In genomic region chr3:48439820-48440589, GRCh38 we compare ENCODE assay signal across 8 cellular contexts. TPM values are rescaled to one million over a fixed set of nuclear protein-coding genes. Genes with fewer than 3 reads are reported as not detected.
DNase-seq lines count a peak whose midpoint lies in the region; ATAC-seq and TF ChIP-seq lines count a peak whose summit lies in the region.

A gene with protein sequence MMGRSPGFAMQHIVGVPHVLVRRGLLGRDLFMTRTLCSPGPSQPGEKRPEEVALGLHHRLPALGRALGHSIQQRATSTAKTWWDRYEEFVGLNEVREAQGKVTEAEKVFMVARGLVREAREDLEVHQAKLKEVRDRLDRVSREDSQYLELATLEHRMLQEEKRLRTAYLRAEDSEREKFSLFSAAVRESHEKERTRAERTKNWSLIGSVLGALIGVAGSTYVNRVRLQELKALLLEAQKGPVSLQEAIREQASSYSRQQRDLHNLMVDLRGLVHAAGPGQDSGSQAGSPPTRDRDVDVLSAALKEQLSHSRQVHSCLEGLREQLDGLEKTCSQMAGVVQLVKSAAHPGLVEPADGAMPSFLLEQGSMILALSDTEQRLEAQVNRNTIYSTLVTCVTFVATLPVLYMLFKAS (minus strand): TSS chr3:48440119. CDS start chr3:48435128, 4,991 bp downstream.
TSS of gene TMA7 (plus strand) at chr3:48440257. CDS start at chr3:48440297, 40 bp downstream.

- H3K27ac ChIP-seq in heart left ventricle: peak within 1 kb of the TSS; percentile 78 to 96 (median 92)

- no peaks in the 10 kb centered on the region for H3K9me3 Mint-ChIP-seq in type B pancreatic cell

- peak within 1 kb of the TSS; percentile 95 for H3K27ac Mint-ChIP-seq in type B pancreatic cell

- peak within 1 kb of the TSS; percentile 98 for H3K4me3 Mint-ChIP-seq in type B pancreatic cell

- H3K4me1 ChIP-seq in heart left ventricle: peaks cover 0 to 32% (median 19%) of the 10 kb centered on the region in 12 donors

- intact Hi-C loops in T-helper 1 cell treated with Interleukin-12 subunit alpha and Interleukin-12 subunit beta and Interleukin-4 antibody, amounts not matched to agents 30 ng/mL and 1 ng/mL, for 36 hours (cut with micrococcal nuclease): loop anchor here (1.0 to 10.0 kb wide), 15 partner anchors 26 to 1859 kb away; partner anchors contain the start of genes ARIH2, CDC25A, CELSR3 and HYAL3
- intact Hi-C loops in heart left ventricle (cut with DNase I): loop anchor here in 5 of 10 donors (5.0 kb wide), 3 partner anchors 168 to 248 kb away; no protein-coding TSS in a partner anchor

- 0 to 1% (median 1%) methylated on average over 47 to 54 of the region's 54 CpGs for WGBS in heart left ventricle, 4 donors

- peak within 1 kb of the TSS; percentile 60 to 98 (median 86) for H3K4me3 ChIP-seq in heart left ventricle

- no peaks in the 10 kb centered on the region for H3K36me3 Mint-ChIP-seq in type B pancreatic cell

- peak; percentile 97 for ATAC-seq in HG02870 (IDR thresholded peaks at IDR 0.05; ENCODE audit: unreplicated experiment)
- ATAC-seq in heart left ventricle: peak; percentile 97 to 99 (median 99)

- H3K27me3 Mint-ChIP-seq in type B pancreatic cell: no peaks in the 10 kb centered on the region

- TF ChIP-seq POLR2A in heart left ventricle (IDR thresholded peaks at IDR 0.05): peak in 1 of 2 donors; percentile 85

- H3K27me3 ChIP-seq in heart left ventricle: no peaks in the 10 kb centered on the region

- H3K4me1 Mint-ChIP-seq in type B pancreatic cell (ENCODE audit: unreplicated experiment): peaks cover 14% of the 10 kb centered on the region

- peak; percentile 99 for DNase-seq in GM13976 (ENCODE audit: low spot score)
- peak; percentile 90 for DNase-seq in NCI-H146 treated with DMSO at 0.1 percent for 48 hours (lab: John Stamatoyannopoulos, UW; ENCODE audit: unreplicated experiment)
- peak; percentile 93 for DNase-seq in amniotic epithelial cell (ENCODE audit: low read depth)
- peak; percentile 98 to 99 (median 99) for DNase-seq in heart left ventricle
- peak; percentile 98 for DNase-seq in pons (ENCODE audit: low spot score)
- peak; percentile 97 for DNase-seq in type B pancreatic cell (ENCODE audit: extremely low spot score, unreplicated experiment)

- no peaks in the 10 kb centered on the region for H3K9me3 ChIP-seq in heart left ventricle

- H3K36me3 ChIP-seq in heart left ventricle: peaks cover 0 to 41% (median 32%) of the 10 kb centered on the region in 9 donors

- in situ Hi-C loops in GM13976 (cut with MboI; ENCODE audit: low sequenced_read_pairs, unreplicated experiment): loop anchor here (5.0 to 10.0 kb wide), 2 partner anchors 38 to 165 kb away; no protein-coding TSS in a partner anchor

- TF ChIP-seq CTCF in GM13976 (IDR thresholded peaks at IDR 0.05; ENCODE audit: borderline replicate concordance, control extremely low read depth, extremely low read depth, insufficient read depth, missing control alignments) (no peak), heart left ventricle (IDR thresholded peaks at IDR 0.05) (no peak), type B pancreatic cell (conservative IDR thresholded peaks at IDR 0.05) (no peak)

RNA-seq across cellular contexts. Expression of the first gene that starts in this region (rescaled TPM):
- 15.9 and 16.7 TPM in 2 replicates for total RNA-seq in T-helper 1 cell treated with Interleukin-12 subunit alpha and Interleukin-12 subunit beta and Interleukin-4 antibody, amounts not matched to agents 30 ng/mL and 1 ng/mL, for 36 hours
- total RNA-seq in heart left ventricle (10 to 100 TPM in 6 of 9 donors, 1 to 10 TPM in 3; 8.2 to 14.8 (median 11.6) TPM), type B pancreatic cell (ENCODE audit: low replicate concordance) (15.0 and 25.7 TPM in 2 replicates)
- polyA plus RNA-seq in heart left ventricle: 10 to 100 TPM in 1 of 2 donors, 1 to 10 TPM in 1; 9.3 to 13.5 TPM

RNA-seq across cellular contexts. Expression of gene TMA7, which starts in this region (rescaled TPM):
- 218 and 228 TPM in 2 replicates for total RNA-seq in T-helper 1 cell treated with Interleukin-12 subunit alpha and Interleukin-12 subunit beta and Interleukin-4 antibody, amounts not matched to agents 30 ng/mL and 1 ng/mL, for 36 hours
- total RNA-seq in heart left ventricle (100 to 1,000 TPM; 177 to 284 (median 198) TPM), type B pancreatic cell (ENCODE audit: low replicate concordance) (268 and 281 TPM in 2 replicates)
- polyA plus RNA-seq in heart left ventricle: 100 to 1,000 TPM; 289 to 733 TPM

Comparison
In these comparisons a context has a peak if more than half of its experiments do, and no peak if none do; other contexts are left out.
1. Peak in every context shown above with its lines: DNase-seq, ATAC-seq, H3K4me3 ChIP-seq and H3K27ac ChIP-seq.